33 cellular contexts compared by ENCODE assay signal in genomic region chr2:74301262-74301661, GRCh38.
"Had no signal": no experiment of that assay in that cellular context is flagged by ENCODE, and none has a peak within 500 bp of the region (broad histone marks: within the 10 kb centered on the region; RNA-seq: fewer than 3 reads in every experiment).

No MANE protein-coding gene starts in this region.

- DNase-seq: activated B cell treated with CpG ODN at 0.5 μM for 24 hours; activated CD4-positive, alpha-beta T cell treated with anti-CD3 and anti-CD28 coated beads for 48 hours; activated CD4-positive, alpha-beta T cell treated with anti-CD3 and anti-CD28 coated beads, Interleukin-2, amount 50 U/mL, for 1 hour; activated CD4-positive, alpha-beta T cell treated with anti-CD3 and anti-CD28 coated beads, Interleukin-2, amount 50 U/mL, for 48 hours; activated CD8-positive, alpha-beta memory T cell treated with anti-CD3 and anti-CD28 coated beads for 24 hours; activated CD8-positive, alpha-beta T cell treated with anti-CD3 and anti-CD28 coated beads for 36 hours; activated effector memory CD4-positive, alpha-beta T cell treated with Interleukin-2 at 50 U/mL for 16 hours; activated gamma-delta T cell treated with Interleukin-2 at 50 U/mL for 16 hours; activated naive CD4-positive, alpha-beta T cell treated with anti-CD3 and anti-CD28 coated beads, Interleukin-2, amount 50 U/mL, for 16 hours; activated naive CD4-positive, alpha-beta T cell treated with Interleukin-2 at 50 U/mL for 16 hours; activated naive CD8-positive, alpha-beta T cell treated with anti-CD3 and anti-CD28 coated beads, Interleukin-2, amount 50 U/mL, for 24 hours; activated T-cell treated with anti-CD3 and anti-CD28 coated beads, Interleukin-2, amount 50 U/mL, for 4 hours; adrenal gland; amygdala; aorta; body of pancreas; central memory CD4-positive, alpha-beta T cell; cerebellar nuclear complex; dorsolateral prefrontal cortex; effector memory CD8-positive, alpha-beta T cell; erythroblast; foreskin keratinocyte; gastrocnemius medialis; glutamatergic neuron; heart left ventricle; T-cell; T1000; WERI-Rb-1 had no signal

- H3K36me3 ChIP-seq: adrenal gland, cardiac muscle cell, gastrocnemius medialis had no signal

- H3K27ac ChIP-seq: adrenal gland, body of pancreas, cardiac muscle cell, coronary artery, dorsolateral prefrontal cortex, esophagus muscularis mucosa, foreskin keratinocyte, gastrocnemius medialis, heart left ventricle, WERI-Rb-1 had no signal

- H3K27me3 ChIP-seq: adrenal gland, body of pancreas, cardiac muscle cell, dorsolateral prefrontal cortex, esophagus muscularis mucosa, gastrocnemius medialis, heart left ventricle had no signal

- ATAC-seq: activated CD4-positive, CD25-positive, alpha-beta regulatory T cell treated with anti-CD3 and anti-CD28 coated beads, Interleukin-2, amount 50 U/mL, for 24 hours; activated CD8-positive, alpha-beta T cell treated with anti-CD3 and anti-CD28 coated beads for 36 hours; activated naive CD8-positive, alpha-beta T cell treated with anti-CD3 and anti-CD28 coated beads, Interleukin-2, amount 50 U/mL, for 24 hours; activated T-cell treated with anti-CD3 and anti-CD28 coated beads, Interleukin-2, amount 50 U/mL, for 4 hours; activated T-helper 17 cell treated with anti-CD3 and anti-CD28 coated beads, Interleukin-2, amount 50 U/mL, for 72 hours; body of pancreas; effector memory CD8-positive, alpha-beta T cell; foreskin keratinocyte; gastrocnemius medialis; heart left ventricle; T-cell had no signal

- H3K9me3 ChIP-seq: adrenal gland, body of pancreas, esophagus muscularis mucosa, gastrocnemius medialis had no signal

- H3K4me1 ChIP-seq: adrenal gland, body of pancreas, esophagus muscularis mucosa, foreskin keratinocyte, gastrocnemius medialis had no signal

- H3K4me3 ChIP-seq: adrenal gland, body of pancreas, cardiac muscle cell, coronary artery, dorsolateral prefrontal cortex, esophagus muscularis mucosa, gastrocnemius medialis, heart left ventricle had no signal
